Comparison of ENCODE assay signal across 7 cellular contexts in the genomic region with DNA sequence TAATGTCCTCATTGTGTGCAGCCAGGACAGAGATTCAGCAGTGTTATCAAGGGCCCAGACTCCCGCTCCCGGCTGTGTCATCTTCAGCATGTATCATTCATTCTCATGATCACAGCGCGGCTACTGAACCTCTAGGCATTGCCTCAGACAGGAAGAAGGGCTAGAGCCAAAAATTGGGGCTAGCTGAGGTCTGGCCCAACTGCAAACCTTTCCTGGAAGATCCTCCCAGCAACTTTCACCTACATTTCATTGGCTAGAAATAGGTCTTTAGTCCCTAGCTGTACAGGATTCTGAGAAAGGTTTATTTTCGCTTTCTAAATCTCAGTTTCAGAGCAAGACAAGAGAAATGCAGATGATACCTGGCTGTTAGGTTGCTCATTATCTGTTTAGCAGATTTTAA.
DNase-seq lines count a peak whose midpoint lies in the region; ATAC-seq and TF ChIP-seq lines count a peak whose summit lies in the region.

No MANE protein-coding gene starts in this region.

- H3K4ac ChIP-seq in H9 (ENCODE audit: low read depth, low read length): no peak overlapping the region

- TF ChIP-seq CTCF in H9 (conservative IDR thresholded peaks at IDR 0.05) (no peak), mesothelial cell of epicardium (IDR thresholded peaks at IDR 0.05; ENCODE audit: unreplicated experiment) (no peak)

- H3K9me3 Mint-ChIP-seq in H9: no peaks in the 10 kb centered on the region
- H3K9me3 Mint-ChIP-seq in T-helper 1 cell treated with Interleukin-12 subunit alpha and Interleukin-12 subunit beta and Interleukin-4 antibody, amounts not matched to agents 30 μg/mL and 1 μg/mL, for 36 hours: no peaks in the 10 kb centered on the region
- H3K9me3 Mint-ChIP-seq in natural killer cell treated with Interleukin-12 subunit alpha and Interleukin-12 subunit beta and Interleukin-15 and Interleukin-18, amount 100 ng/mL, for 72 hours: no peaks in the 10 kb centered on the region
- H3K9me3 Mint-ChIP-seq in mesothelial cell of epicardium: no peaks in the 10 kb centered on the region

- H3K27me3 Mint-ChIP-seq in H9 (ENCODE audit: low read depth): no peaks in the 10 kb centered on the region
- no peaks in the 10 kb centered on the region for H3K27me3 Mint-ChIP-seq in T-helper 1 cell treated with Interleukin-12 subunit alpha and Interleukin-12 subunit beta and Interleukin-4 antibody, amounts not matched to agents 30 μg/mL and 1 μg/mL, for 36 hours (ENCODE audit: low read depth)
- H3K27me3 Mint-ChIP-seq in natural killer cell treated with Interleukin-12 subunit alpha and Interleukin-12 subunit beta and Interleukin-15 and Interleukin-18, amount 100 ng/mL, for 72 hours: no peaks in the 10 kb centered on the region
- no peaks in the 10 kb centered on the region for H3K27me3 Mint-ChIP-seq in mesothelial cell of epicardium (ENCODE audit: low read depth)

- no peaks in the 10 kb centered on the region for H3K79me2 ChIP-seq in H9 (ENCODE audit: insufficient read depth, low read length)

- peaks cover 53 to 56% of the 10 kb centered on the region in 2 experiments for H3K4me1 Mint-ChIP-seq in H9
- H3K4me1 Mint-ChIP-seq in T-helper 1 cell treated with Interleukin-12 subunit alpha and Interleukin-12 subunit beta and Interleukin-4 antibody, amounts not matched to agents 30 μg/mL and 1 μg/mL, for 36 hours (ENCODE audit: low read depth): peaks cover 53% of the 10 kb centered on the region
- H3K4me1 Mint-ChIP-seq in natural killer cell treated with Interleukin-12 subunit alpha and Interleukin-12 subunit beta and Interleukin-15 and Interleukin-18, amount 100 ng/mL, for 72 hours (ENCODE audit: low read depth in 2 of 2): peaks cover 30 to 35% of the 10 kb centered on the region in 2 donors
- peaks cover 27% of the 10 kb centered on the region for H3K4me1 Mint-ChIP-seq in mesothelial cell of epicardium

- no peak overlapping the region for H3K9ac ChIP-seq in H9 (ENCODE audit: extremely low read depth, insufficient read length, low read length)

- no peak overlapping the region for H3K27ac ChIP-seq in H9 (ENCODE audit: insufficient read length, low read depth, low read length)

- H2BK12ac ChIP-seq in H9 (ENCODE audit: insufficient read length, low read depth, low read length): no peak overlapping the region

- no peaks in the 10 kb centered on the region for H4K20me1 ChIP-seq in H9 (ENCODE audit: control insufficient read depth, insufficient read depth, insufficient read length)

- H3K27me3 ChIP-seq in H9 (ENCODE audit: insufficient read depth, low read length): no peaks in the 10 kb centered on the region

- no peaks in the 10 kb centered on the region for H3K9me3 ChIP-seq in H9 (ENCODE audit: control insufficient read depth, low read depth, low read length)

- no peak for DNase-seq in H9
- peak; percentile 83 for DNase-seq in natural killer cell treated with Interleukin-12 subunit alpha and Interleukin-12 subunit beta and Interleukin-15 and Interleukin-18, amount 100 ng/mL, for 72 hours (ENCODE audit: low spot score)
- DNase-seq in mesothelial cell of epicardium (ENCODE audit: low spot score in 2 of 2, unreplicated experiment in 2 of 2): no peak
- DNase-seq in NCI-H524 treated with DMSO at 0.1 percent for 48 hours (lab: John Stamatoyannopoulos, UW): no peak
- DNase-seq in NCI-H2171 (lab: John Stamatoyannopoulos, UW): no peak

- H2AFZ ChIP-seq in H9 (ENCODE audit: low read length): no peak overlapping the region

- H3K4me3 Mint-ChIP-seq in H9 (no peak overlapping the region), mesothelial cell of epicardium (no peak overlapping the region)
- H3K4me3 Mint-ChIP-seq in T-helper 1 cell treated with Interleukin-12 subunit alpha and Interleukin-12 subunit beta and Interleukin-4 antibody, amounts not matched to agents 30 μg/mL and 1 μg/mL, for 36 hours: peak overlapping the region; percentile 78
- H3K4me3 Mint-ChIP-seq in natural killer cell treated with Interleukin-12 subunit alpha and Interleukin-12 subunit beta and Interleukin-15 and Interleukin-18, amount 100 ng/mL, for 72 hours: peak overlapping the region; percentile 76

- peaks cover 16% of the 10 kb centered on the region for H3K4me1 ChIP-seq in H9 (ENCODE audit: insufficient read depth, low read length)

- no peak overlapping the region for H3K14ac ChIP-seq in H9 (ENCODE audit: insufficient read depth, low read length)

- no peak overlapping the region for H3K23ac ChIP-seq in H9 (ENCODE audit: insufficient read length, low read depth, low read length)

- no peak overlapping the region for H3K56ac ChIP-seq in H9 (ENCODE audit: insufficient read length, low read depth, low read length)

- peak; percentile 80 for ATAC-seq in GM19035 (IDR thresholded peaks at IDR 0.05; ENCODE audit: unreplicated experiment)
- ATAC-seq in natural killer cell treated with Interleukin-12 subunit alpha and Interleukin-12 subunit beta and Interleukin-15 and Interleukin-18, amount 100 ng/mL, for 72 hours: peak; percentile 95 to 96

- no CpG with 5 or more reads among the region's 5 CpGs for WGBS in H9 (ENCODE audit: extremely low coverage, insufficient read length, low lambda C conversion rate)

- H3T11ph ChIP-seq in H9 (ENCODE audit: low read length): no peak overlapping the region

- no peak overlapping the region for H4K5ac ChIP-seq in H9 (ENCODE audit: insufficient read length, low read depth, low read length)

- no peak overlapping the region for H2BK20ac ChIP-seq in H9 (ENCODE audit: low read depth, low read length, poor library complexity, severe bottlenecking)

- no peak overlapping the region for H3K18ac ChIP-seq in H9 (ENCODE audit: insufficient read length, low read depth, low read length)

- H2BK15ac ChIP-seq in H9 (ENCODE audit: low read depth, low read length): no peak overlapping the region

- peak overlapping the region; percentile 55 to 82 (median 59); a peak in 4 of 7 replicates for H3K27ac Mint-ChIP-seq in H9
- peak overlapping the region; percentile 94 for H3K27ac Mint-ChIP-seq in T-helper 1 cell treated with Interleukin-12 subunit alpha and Interleukin-12 subunit beta and Interleukin-4 antibody, amounts not matched to agents 30 μg/mL and 1 μg/mL, for 36 hours
- H3K27ac Mint-ChIP-seq in natural killer cell treated with Interleukin-12 subunit alpha and Interleukin-12 subunit beta and Interleukin-15 and Interleukin-18, amount 100 ng/mL, for 72 hours: peak overlapping the region; percentile 86 to 96
- H3K27ac Mint-ChIP-seq in mesothelial cell of epicardium: no peak overlapping the region

- H2BK5ac ChIP-seq in H9 (ENCODE audit: insufficient read length, low read length): no peak overlapping the region

- H3K79me1 ChIP-seq in H9 (ENCODE audit: insufficient read depth, low read depth, low read length, poor library complexity, severe bottlenecking): no peaks in the 10 kb centered on the region

- H4K8ac ChIP-seq in H9 (replicated peaks; ENCODE audit: insufficient read length, low read depth, low read length): no peak overlapping the region

- H2BK120ac ChIP-seq in H9 (ENCODE audit: low read depth, low read length, poor library complexity, severe bottlenecking): no peak overlapping the region

- H3K36me3 Mint-ChIP-seq in H9 (ENCODE audit: insufficient read depth in 1 of 3, low read depth in 3 of 3) (peaks cover 2 to 6% (median 4%) of the 10 kb centered on the region in 3 experiments; a peak in 6 of 7 replicates), mesothelial cell of epicardium (peaks cover 10% of the 10 kb centered on the region)
- peaks cover 44% of the 10 kb centered on the region for H3K36me3 Mint-ChIP-seq in T-helper 1 cell treated with Interleukin-12 subunit alpha and Interleukin-12 subunit beta and Interleukin-4 antibody, amounts not matched to agents 30 μg/mL and 1 μg/mL, for 36 hours (ENCODE audit: low read depth)
- peaks cover 23% of the 10 kb centered on the region for H3K36me3 Mint-ChIP-seq in natural killer cell treated with Interleukin-12 subunit alpha and Interleukin-12 subunit beta and Interleukin-15 and Interleukin-18, amount 100 ng/mL, for 72 hours

- H2AK5ac ChIP-seq in H9 (ENCODE audit: insufficient read length, low read length): no peak overlapping the region

- no peak overlapping the region for H4K91ac ChIP-seq in H9 (ENCODE audit: insufficient read length, low read depth, low read length)

- H3K4me2 ChIP-seq in H9 (ENCODE audit: insufficient read depth, insufficient read length, low read length): no peak overlapping the region

- no peaks in the 10 kb centered on the region for H3K23me2 ChIP-seq in H9 (ENCODE audit: insufficient read length, low read depth, low read length, poor library complexity, severe bottlenecking)

Comparison
In these comparisons a context has a peak if more than half of its experiments do, and no peak if none do; other contexts are left out.
1. H3K4me3 Mint-ChIP-seq: peak in T-helper 1 cell treated with Interleukin-12 subunit alpha and Interleukin-12 subunit beta and Interleukin-4 antibody, amounts not matched to agents 30 μg/mL and 1 μg/mL, for 36 hours (single experiment) and natural killer cell treated with Interleukin-12 subunit alpha and Interleukin-12 subunit beta and Interleukin-15 and Interleukin-18, amount 100 ng/mL, for 72 hours (single experiment); none in H9 (0 of 2) and mesothelial cell of epicardium (single experiment).